In genomic region chr4:6293097-6293445, GRCh38 we compare ENCODE assay signal across 31 cellular contexts.
"Had no signal": no experiment of that assay in that cellular context is flagged by ENCODE, and none has a peak within 500 bp of the region (broad histone marks: within the 10 kb centered on the region; RNA-seq: fewer than 3 reads in every experiment).

No MANE protein-coding gene starts in this region.

- H3K36me3 ChIP-seq: MG63, SJSA1 had no signal

- H3K9me3 ChIP-seq: MG63, Peyer's patch, SJSA1, SK-N-SH had no signal

- H3K27me3 ChIP-seq: MG63, Peyer's patch, SJSA1 had no signal

- H3K9ac ChIP-seq: SK-N-SH had no signal

- H3K4me2 ChIP-seq: SK-N-SH had no signal

- ATAC-seq: PC-3 had no signal

- DNase-seq: Kasumi-1, MG63, NCI-H1048, NCI-H1092 treated with DMSO at 0.1 percent for 48 hours, NCI-H1105 treated with DMSO at 0.1 percent for 48 hours, NCI-H1417, NCI-H1436, NCI-H146, NCI-H1694, NCI-H187, NCI-H1930, NCI-H2029 treated with DMSO at 0.1 percent for 48 hours, NCI-H2081 treated with DMSO at 0.1 percent for 48 hours, NCI-H2107, NCI-H2171, NCI-H226, NCI-H446 treated with DMSO at 0.1 percent for 48 hours, NCI-H510A, NCI-H524, NCI-H526, NCI-H69, NCI-H748 treated with DMSO at 0.1 percent for 48 hours, NCI-H82, PC-3, Peyer's patch, Right ventricle myocardium superior, RPMI8226, SHP77 treated with DMSO at 0.1 percent for 48 hours, SK-N-SH, SW 1271 had no signal

- H3K4me1 ChIP-seq: Peyer's patch, SJSA1 had no signal

- H3K27ac ChIP-seq: Peyer's patch, SJSA1 had no signal

- H3K4me3 ChIP-seq: MG63, Peyer's patch, SJSA1 had no signal
